Comparison of ENCODE assay signal across 1 cellular context in the genomic region with DNA sequence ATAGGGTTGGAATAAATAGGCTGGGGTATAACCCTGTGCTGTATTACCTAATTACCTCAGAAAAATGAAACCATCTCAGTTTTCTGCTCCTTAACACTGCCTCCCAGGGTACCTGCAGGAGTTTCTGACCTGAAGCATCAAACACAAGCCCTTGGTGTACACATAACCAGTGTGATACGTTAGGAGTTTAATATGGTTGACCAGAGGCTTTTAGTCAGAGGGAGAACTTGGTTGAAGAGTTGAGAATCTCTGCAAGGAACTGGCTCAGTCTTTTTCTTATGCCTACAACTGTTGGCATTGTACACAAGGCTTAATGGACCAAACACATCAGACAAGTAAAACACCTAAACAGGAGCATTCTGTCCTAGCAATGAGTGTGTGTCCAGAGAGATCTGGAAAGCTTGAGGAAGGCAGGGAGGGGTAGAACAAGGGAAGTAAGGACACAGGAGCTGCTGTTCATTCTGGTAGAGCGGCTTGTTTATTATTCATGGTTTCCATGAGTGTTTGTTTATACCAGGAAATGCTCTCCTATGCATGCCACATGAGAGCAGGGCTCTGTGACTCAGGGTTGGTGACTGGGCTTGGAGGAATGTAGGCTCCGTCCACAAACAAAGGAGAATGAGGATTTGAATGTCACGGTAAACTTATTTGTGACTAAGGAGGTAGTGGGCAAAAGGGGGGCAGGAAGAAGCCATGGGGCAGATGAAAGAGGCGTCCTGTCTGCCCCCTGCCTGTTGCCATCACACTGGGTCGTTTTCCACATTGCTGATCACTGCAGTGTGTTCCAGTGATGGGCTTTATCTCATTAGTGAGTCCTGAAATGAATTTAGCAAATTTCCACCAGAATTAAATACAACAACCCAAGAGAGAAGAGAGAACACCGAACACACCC.
TF ChIP-seq lines count a peak whose summit lies in the region.

No MANE protein-coding gene starts in this region.

TF ChIP-seq in HepG2, 621 proteins besides CTCF, POLR2A, EP300 and RAD21 (continued from another document and continues in another):
- TF ChIP-seq, protein P1, sequence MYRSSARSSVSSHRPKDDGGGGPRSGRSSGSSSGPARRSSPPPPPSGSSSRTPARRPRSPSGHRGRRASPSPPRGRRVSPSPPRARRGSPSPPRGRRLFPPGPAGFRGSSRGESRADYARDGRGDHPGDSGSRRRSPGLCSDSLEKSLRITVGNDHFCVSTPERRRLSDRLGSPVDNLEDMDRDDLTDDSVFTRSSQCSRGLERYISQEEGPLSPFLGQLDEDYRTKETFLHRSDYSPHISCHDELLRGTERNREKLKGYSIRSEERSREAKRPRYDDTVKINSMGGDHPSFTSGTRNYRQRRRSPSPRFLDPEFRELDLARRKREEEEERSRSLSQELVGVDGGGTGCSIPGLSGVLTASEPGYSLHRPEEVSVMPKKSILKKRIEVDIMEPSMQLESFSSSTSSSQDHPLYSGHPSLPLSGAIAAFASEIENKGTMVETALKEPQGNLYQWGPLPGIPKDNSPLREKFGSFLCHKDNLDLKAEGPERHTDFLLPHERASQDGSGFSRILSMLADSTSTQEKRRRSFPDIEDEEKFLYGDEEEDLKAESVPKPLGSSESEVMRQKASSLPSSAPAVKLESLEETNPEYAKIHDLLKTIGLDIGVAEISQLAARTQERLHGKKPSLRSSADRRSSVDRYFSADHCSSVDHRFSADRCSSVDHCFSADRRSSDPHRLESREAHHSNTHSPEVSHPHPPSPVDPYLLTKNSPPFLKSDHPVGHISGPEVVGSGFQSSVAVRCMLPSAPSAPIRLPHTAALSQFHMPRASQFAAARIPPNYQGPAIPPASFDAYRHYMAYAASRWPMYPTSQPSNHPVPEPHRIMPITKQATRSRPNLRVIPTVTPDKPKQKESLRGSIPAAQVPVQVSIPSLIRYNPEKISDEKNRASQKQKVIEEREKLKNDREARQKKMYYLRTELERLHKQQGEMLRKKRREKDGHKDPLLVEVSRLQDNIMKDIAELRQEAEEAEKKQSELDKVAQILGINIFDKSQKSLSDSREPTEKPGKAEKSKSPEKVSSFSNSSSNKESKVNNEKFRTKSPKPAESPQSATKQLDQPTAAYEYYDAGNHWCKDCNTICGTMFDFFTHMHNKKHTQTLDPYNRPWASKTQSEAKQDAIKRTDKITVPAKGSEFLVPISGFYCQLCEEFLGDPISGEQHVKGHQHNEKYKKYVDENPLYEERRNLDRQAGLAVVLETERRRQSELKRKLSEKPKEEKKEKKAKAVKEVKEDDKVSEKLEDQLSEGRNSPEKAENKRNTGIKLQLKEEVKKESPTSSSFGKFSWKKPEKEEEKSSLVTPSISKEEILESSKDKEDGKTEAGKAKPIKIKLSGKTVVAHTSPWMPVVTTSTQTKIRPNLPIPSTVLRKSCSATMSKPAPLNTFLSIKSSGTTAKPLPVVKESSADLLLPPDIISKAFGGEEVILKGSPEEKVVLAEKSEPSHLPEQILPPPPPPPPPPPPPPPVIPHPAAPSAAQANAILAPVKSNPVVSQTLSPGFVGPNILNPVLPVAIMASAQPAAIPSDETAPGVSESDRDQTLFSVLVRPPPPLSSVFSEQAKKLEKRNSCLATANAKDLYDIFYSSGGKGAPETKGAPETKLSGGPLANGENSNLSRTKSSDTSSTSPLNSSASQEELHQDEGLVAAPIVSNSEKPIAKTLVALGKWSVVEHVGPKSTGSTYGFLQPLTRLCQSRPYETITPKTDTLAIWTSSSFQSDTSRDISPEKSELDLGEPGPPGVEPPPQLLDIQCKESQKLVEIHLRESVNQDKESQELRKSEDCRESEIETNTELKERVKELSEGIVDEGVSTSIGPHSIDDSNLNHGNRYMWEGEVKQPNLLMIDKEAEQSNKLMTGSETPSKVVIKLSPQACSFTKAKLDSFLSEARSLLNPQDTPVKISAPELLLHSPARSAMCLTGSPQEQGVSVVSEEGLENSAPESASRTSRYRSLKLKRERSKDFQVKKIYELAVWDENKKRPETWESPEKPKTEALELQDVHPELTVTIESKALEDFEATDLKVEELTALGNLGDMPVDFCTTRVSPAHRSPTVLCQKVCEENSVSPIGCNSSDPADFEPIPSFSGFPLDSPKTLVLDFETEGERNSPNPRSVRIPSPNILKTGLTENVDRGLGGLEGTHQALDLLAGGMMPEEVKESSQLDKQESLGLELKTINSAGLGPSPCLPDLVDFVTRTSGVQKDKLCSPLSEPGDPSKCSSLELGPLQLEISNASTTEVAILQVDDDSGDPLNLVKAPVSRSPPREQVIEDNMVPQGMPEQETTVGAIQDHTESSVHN (CRISPR knock-in tag; IDR thresholded peaks at IDR 0.05) = no peak
- no peak for TF ChIP-seq ZNF550 (CRISPR knock-in tag; IDR thresholded peaks at IDR 0.05; ENCODE audit: borderline replicate concordance)
- TF ChIP-seq NFE2L2 (IDR thresholded peaks at IDR 0.05; ENCODE audit: low read length) = peak; percentile 24; the same call in 1 of the 2 replicates
- TF ChIP-seq GLI4 (CRISPR knock-in tag; IDR thresholded peaks at IDR 0.05; ENCODE audit: borderline replicate concordance) = no peak
- TF ChIP-seq ZNF616 (CRISPR knock-in tag; IDR thresholded peaks at IDR 0.05; ENCODE audit: low read depth) = no peak
- no peak for TF ChIP-seq ZNF33B (CRISPR knock-in tag; IDR thresholded peaks at IDR 0.05)
- TF ChIP-seq, protein P2, sequence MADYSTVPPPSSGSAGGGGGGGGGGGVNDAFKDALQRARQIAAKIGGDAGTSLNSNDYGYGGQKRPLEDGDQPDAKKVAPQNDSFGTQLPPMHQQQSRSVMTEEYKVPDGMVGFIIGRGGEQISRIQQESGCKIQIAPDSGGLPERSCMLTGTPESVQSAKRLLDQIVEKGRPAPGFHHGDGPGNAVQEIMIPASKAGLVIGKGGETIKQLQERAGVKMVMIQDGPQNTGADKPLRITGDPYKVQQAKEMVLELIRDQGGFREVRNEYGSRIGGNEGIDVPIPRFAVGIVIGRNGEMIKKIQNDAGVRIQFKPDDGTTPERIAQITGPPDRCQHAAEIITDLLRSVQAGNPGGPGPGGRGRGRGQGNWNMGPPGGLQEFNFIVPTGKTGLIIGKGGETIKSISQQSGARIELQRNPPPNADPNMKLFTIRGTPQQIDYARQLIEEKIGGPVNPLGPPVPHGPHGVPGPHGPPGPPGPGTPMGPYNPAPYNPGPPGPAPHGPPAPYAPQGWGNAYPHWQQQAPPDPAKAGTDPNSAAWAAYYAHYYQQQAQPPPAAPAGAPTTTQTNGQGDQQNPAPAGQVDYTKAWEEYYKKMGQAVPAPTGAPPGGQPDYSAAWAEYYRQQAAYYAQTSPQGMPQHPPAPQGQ (CRISPR knock-in tag; IDR thresholded peaks at IDR 0.05; ENCODE audit: borderline replicate concordance) = no peak
- TF ChIP-seq, protein P3, sequence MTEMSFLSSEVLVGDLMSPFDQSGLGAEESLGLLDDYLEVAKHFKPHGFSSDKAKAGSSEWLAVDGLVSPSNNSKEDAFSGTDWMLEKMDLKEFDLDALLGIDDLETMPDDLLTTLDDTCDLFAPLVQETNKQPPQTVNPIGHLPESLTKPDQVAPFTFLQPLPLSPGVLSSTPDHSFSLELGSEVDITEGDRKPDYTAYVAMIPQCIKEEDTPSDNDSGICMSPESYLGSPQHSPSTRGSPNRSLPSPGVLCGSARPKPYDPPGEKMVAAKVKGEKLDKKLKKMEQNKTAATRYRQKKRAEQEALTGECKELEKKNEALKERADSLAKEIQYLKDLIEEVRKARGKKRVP (CRISPR knock-in tag; IDR thresholded peaks at IDR 0.05) = peak in 1 of 2 experiments; percentile 44; a peak in 1 of 4 replicates
- TF ChIP-seq RNF2 (conservative IDR thresholded peaks at IDR 0.05; ENCODE audit: low read depth) = no peak
- TF ChIP-seq SKI (IDR thresholded peaks at IDR 0.05; ENCODE audit: partially characterized antibody) = peak; percentile 47
- no peak for TF ChIP-seq ZNF30 (CRISPR knock-in tag; IDR thresholded peaks at IDR 0.05)
- no peak for TF ChIP-seq NR2F1 (CRISPR knock-in tag; IDR thresholded peaks at IDR 0.05)
- TF ChIP-seq ZFP1 (CRISPR knock-in tag; IDR thresholded peaks at IDR 0.05) = no peak
- TF ChIP-seq, protein P4, sequence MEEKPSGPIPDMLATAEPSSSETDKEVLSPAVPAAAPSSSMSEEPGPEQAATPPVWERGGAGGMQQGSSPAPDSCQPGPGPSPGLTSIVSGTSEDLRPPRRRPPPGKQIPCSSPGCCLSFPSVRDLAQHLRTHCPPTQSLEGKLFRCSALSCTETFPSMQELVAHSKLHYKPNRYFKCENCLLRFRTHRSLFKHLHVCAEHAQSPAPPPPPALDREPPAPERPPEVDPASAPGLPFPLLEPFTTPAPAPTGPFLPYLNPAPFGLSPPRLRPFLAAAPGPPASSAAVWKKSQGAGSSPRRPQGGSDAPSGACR (CRISPR knock-in tag; IDR thresholded peaks at IDR 0.05) = no peak
- TF ChIP-seq FOSL2 (CRISPR knock-in tag; IDR thresholded peaks at IDR 0.05) = peak; percentile 97
- no peak for TF ChIP-seq ZNF101 (CRISPR knock-in tag; IDR thresholded peaks at IDR 0.05; ENCODE audit: borderline replicate concordance, low read depth)
- TF ChIP-seq ZNF549 (CRISPR knock-in tag; IDR thresholded peaks at IDR 0.05) = no peak
- TF ChIP-seq, protein P5, sequence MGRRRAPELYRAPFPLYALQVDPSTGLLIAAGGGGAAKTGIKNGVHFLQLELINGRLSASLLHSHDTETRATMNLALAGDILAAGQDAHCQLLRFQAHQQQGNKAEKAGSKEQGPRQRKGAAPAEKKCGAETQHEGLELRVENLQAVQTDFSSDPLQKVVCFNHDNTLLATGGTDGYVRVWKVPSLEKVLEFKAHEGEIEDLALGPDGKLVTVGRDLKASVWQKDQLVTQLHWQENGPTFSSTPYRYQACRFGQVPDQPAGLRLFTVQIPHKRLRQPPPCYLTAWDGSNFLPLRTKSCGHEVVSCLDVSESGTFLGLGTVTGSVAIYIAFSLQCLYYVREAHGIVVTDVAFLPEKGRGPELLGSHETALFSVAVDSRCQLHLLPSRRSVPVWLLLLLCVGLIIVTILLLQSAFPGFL (CRISPR knock-in tag; IDR thresholded peaks at IDR 0.05) = no peak
- TF ChIP-seq NAIF1 (CRISPR knock-in tag; IDR thresholded peaks at IDR 0.05; ENCODE audit: borderline replicate concordance) = no peak
- TF ChIP-seq, protein P6, sequence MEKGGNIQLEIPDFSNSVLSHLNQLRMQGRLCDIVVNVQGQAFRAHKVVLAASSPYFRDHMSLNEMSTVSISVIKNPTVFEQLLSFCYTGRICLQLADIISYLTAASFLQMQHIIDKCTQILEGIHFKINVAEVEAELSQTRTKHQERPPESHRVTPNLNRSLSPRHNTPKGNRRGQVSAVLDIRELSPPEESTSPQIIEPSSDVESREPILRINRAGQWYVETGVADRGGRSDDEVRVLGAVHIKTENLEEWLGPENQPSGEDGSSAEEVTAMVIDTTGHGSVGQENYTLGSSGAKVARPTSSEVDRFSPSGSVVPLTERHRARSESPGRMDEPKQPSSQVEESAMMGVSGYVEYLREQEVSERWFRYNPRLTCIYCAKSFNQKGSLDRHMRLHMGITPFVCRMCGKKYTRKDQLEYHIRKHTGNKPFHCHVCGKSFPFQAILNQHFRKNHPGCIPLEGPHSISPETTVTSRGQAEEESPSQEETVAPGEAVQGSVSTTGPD (CRISPR knock-in tag; IDR thresholded peaks at IDR 0.05) = no peak
- TF ChIP-seq, protein P7, sequence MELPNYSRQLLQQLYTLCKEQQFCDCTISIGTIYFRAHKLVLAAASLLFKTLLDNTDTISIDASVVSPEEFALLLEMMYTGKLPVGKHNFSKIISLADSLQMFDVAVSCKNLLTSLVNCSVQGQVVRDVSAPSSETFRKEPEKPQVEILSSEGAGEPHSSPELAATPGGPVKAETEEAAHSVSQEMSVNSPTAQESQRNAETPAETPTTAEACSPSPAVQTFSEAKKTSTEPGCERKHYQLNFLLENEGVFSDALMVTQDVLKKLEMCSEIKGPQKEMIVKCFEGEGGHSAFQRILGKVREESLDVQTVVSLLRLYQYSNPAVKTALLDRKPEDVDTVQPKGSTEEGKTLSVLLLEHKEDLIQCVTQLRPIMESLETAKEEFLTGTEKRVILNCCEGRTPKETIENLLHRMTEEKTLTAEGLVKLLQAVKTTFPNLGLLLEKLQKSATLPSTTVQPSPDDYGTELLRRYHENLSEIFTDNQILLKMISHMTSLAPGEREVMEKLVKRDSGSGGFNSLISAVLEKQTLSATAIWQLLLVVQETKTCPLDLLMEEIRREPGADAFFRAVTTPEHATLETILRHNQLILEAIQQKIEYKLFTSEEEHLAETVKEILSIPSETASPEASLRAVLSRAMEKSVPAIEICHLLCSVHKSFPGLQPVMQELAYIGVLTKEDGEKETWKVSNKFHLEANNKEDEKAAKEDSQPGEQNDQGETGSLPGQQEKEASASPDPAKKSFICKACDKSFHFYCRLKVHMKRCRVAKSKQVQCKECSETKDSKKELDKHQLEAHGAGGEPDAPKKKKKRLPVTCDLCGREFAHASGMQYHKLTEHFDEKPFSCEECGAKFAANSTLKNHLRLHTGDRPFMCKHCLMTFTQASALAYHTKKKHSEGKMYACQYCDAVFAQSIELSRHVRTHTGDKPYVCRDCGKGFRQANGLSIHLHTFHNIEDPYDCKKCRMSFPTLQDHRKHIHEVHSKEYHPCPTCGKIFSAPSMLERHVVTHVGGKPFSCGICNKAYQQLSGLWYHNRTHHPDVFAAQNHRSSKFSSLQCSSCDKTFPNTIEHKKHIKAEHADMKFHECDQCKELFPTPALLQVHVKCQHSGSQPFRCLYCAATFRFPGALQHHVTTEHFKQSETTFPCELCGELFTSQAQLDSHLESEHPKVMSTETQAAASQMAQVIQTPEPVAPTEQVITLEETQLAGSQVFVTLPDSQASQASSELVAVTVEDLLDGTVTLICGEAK (IDR thresholded peaks at IDR 0.05) = no peak
- TF ChIP-seq, protein P7 (CRISPR knock-in tag; IDR thresholded peaks at IDR 0.05) = no peak
- TF ChIP-seq IKZF4 (CRISPR knock-in tag; IDR thresholded peaks at IDR 0.05; ENCODE audit: borderline replicate concordance, low read depth, not compliant biosample characterization) = no peak
- TF ChIP-seq SIX1 (CRISPR knock-in tag; IDR thresholded peaks at IDR 0.05; ENCODE audit: borderline replicate concordance) = no peak
